Comparison of ENCODE assay signal across 20 cellular contexts in the genomic region with DNA sequence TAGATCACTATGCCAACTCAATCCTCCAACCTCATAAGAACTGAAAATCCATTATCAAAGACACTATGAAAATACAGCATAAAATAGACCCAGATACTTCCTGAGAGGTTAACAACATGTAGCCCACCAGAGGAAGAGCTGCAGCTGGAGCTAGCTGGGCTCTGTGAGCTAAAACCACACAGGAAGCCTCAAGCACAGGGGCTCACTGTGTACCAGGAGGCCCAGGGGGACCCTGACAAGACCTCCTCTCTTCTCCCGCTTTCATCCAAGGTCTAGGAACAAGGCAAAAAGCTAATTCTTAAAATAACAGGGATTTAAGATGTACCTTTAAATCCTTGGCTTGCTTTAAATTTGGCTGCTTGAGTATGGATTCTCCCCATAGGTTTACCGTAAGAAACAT. TPM values are rescaled to one million over a fixed set of nuclear protein-coding genes. Genes with fewer than 3 reads are reported as not detected.
A peak's percentile ranks its signal among the peaks of the same experiment; 100 is the strongest.
DNase-seq lines count a peak whose midpoint lies in the region; ATAC-seq lines count a peak whose summit lies in the region.
"Had no signal": no experiment of that assay in that cellular context is flagged by ENCODE, and none has a peak within 500 bp of the region (broad histone marks: within the 10 kb centered on the region; RNA-seq: fewer than 3 reads in every experiment).

No MANE protein-coding gene starts in this region.

- DNase-seq in activated gamma-delta T cell treated with Interleukin-2 at 50 U/mL for 16 hours (peak; percentile 57), activated gamma-delta T cell (lab: John Stamatoyannopoulos, UW) (no peak), immature natural killer cell (peak; percentile 63 to 74 (median 71)), cortex of kidney (lab: John Stamatoyannopoulos, UW) (no peak), kidney tubule cell (ENCODE audit: low spot score) (no peak)
- peak; percentile 72 for DNase-seq in activated CD8-positive, alpha-beta T cell treated with anti-CD3 and anti-CD28 coated beads, Interleukin-2, amount 10 ng/mL, durations not matched to agents 7 days and 5 days
- DNase-seq: activated B cell treated with CpG ODN at 0.5 μM for 24 hours; activated naive CD4-positive, alpha-beta T cell treated with Interleukin-2 at 50 U/mL for 16 hours; H7; mammary epithelial cell; NCI-H2029 treated with DMSO at 0.1 percent for 48 hours; NCI-H510A; nephron progenitor cell; OCI-M1; SIG-M5; stimulated activated naive B cell treated with anti-CD40 and anti-IgM and Interleukin-4, amounts not matched to agents 10 μg/mL and 1 μg/mL and 100 μg/mL, for 72 hours; trophoblast cell had no signal

- H3K27ac ChIP-seq in thymus (ENCODE audit: low read depth): peak overlapping the region; percentile 82
- H3K27ac ChIP-seq: A549 had no signal

- H3K27me3 ChIP-seq in thymus (ENCODE audit: control insufficient read depth, insufficient read depth): no peaks in the 10 kb centered on the region

- H3K4me3 Mint-ChIP-seq in activated CD8-positive, alpha-beta T cell treated with anti-CD3 and anti-CD28 coated beads, Interleukin-2, amount 10 ng/mL, durations not matched to agents 7 days and 5 days: peak overlapping the region; percentile 76
- H3K4me3 Mint-ChIP-seq in immature natural killer cell: peak overlapping the region; percentile 57 to 82 (median 74)
- H3K4me3 Mint-ChIP-seq: activated B cell treated with CpG ODN at 0.5 μM for 24 hours; nephron progenitor cell; stimulated activated naive B cell treated with anti-CD40 and anti-IgM and Interleukin-4, amounts not matched to agents 10 μg/mL and 1 μg/mL and 100 μg/mL, for 72 hours had no signal

- POLR2A ChIA-PET in activated CD8-positive, alpha-beta T cell treated with anti-CD3 and anti-CD28 coated beads, Interleukin-2, amount 10 ng/mL, durations not matched to agents 7 days and 5 days (lab: Charles Lee): interaction anchor here (0.6 to 5.1 kb wide), 17 partner anchors 54 to 909 kb away, joined by 3 to 91 read pairs (median 5); a partner anchor contains a TSS

- H3K36me3 Mint-ChIP-seq in activated CD8-positive, alpha-beta T cell treated with anti-CD3 and anti-CD28 coated beads, Interleukin-2, amount 10 ng/mL, durations not matched to agents 7 days and 5 days (ENCODE audit: low read depth): peaks cover 67% of the 10 kb centered on the region
- no peaks in the 10 kb centered on the region for H3K36me3 Mint-ChIP-seq in immature natural killer cell

- CTCF ChIA-PET in activated CD8-positive, alpha-beta T cell treated with anti-CD3 and anti-CD28 coated beads, Interleukin-2, amount 10 ng/mL, durations not matched to agents 7 days and 5 days (lab: Charles Lee): interaction anchor here (0.8 to 2.8 kb wide), 12 partner anchors 10 to 745 kb away, joined by 3 to 9 read pairs (median 4); no protein-coding TSS in a partner anchor

- WGBS in thymus: 5% methylated on average over 2 of the region's 2 CpGs

- H3K27ac Mint-ChIP-seq in activated CD8-positive, alpha-beta T cell treated with anti-CD3 and anti-CD28 coated beads, Interleukin-2, amount 10 ng/mL, durations not matched to agents 7 days and 5 days: peak overlapping the region; percentile 85
- peak overlapping the region; percentile 78 to 91 (median 88) for H3K27ac Mint-ChIP-seq in immature natural killer cell
- H3K27ac Mint-ChIP-seq: activated B cell treated with CpG ODN at 0.5 μM for 24 hours; nephron progenitor cell; stimulated activated naive B cell treated with anti-CD40 and anti-IgM and Interleukin-4, amounts not matched to agents 10 μg/mL and 1 μg/mL and 100 μg/mL, for 72 hours had no signal

- peak; percentile 41 for ATAC-seq in activated CD8-positive, alpha-beta T cell treated with anti-CD3 and anti-CD28 coated beads, Interleukin-2, amount 10 ng/mL, durations not matched to agents 7 days and 5 days
- no peak for ATAC-seq in GM21786 (IDR thresholded peaks at IDR 0.05; ENCODE audit: unreplicated experiment)
- ATAC-seq: A549; stimulated activated naive B cell treated with anti-CD40 and anti-IgM and Interleukin-4, amounts not matched to agents 10 μg/mL and 1 μg/mL and 100 μg/mL, for 72 hours had no signal

- H3K4me3 ChIP-seq in thymus (ENCODE audit: low read length): peak overlapping the region; percentile 24
- H3K4me3 ChIP-seq: A549 had no signal

- H3K36me3 ChIP-seq in thymus (ENCODE audit: control insufficient read depth, insufficient read depth): no peaks in the 10 kb centered on the region

- no peaks in the 10 kb centered on the region for H3K9me3 ChIP-seq in thymus (ENCODE audit: control insufficient read depth)
- H3K9me3 ChIP-seq: A549 had no signal

- no peaks in the 10 kb centered on the region for H3K27me3 Mint-ChIP-seq in activated CD8-positive, alpha-beta T cell treated with anti-CD3 and anti-CD28 coated beads, Interleukin-2, amount 10 ng/mL, durations not matched to agents 7 days and 5 days (ENCODE audit: low read depth)
- peaks cover 0 to 11% (median 10%) of the 10 kb centered on the region in 3 donors for H3K27me3 Mint-ChIP-seq in immature natural killer cell (ENCODE audit: low read depth in 3 of 3)

- H3K9me3 Mint-ChIP-seq in activated CD8-positive, alpha-beta T cell treated with anti-CD3 and anti-CD28 coated beads, Interleukin-2, amount 10 ng/mL, durations not matched to agents 7 days and 5 days (ENCODE audit: insufficient read depth): no peaks in the 10 kb centered on the region
- H3K9me3 Mint-ChIP-seq in immature natural killer cell: peaks cover 0 to 2% (median 0%) of the 10 kb centered on the region in 6 donors
- H3K9me3 Mint-ChIP-seq: activated B cell treated with CpG ODN at 0.5 μM for 24 hours; nephron progenitor cell; stimulated activated naive B cell treated with anti-CD40 and anti-IgM and Interleukin-4, amounts not matched to agents 10 μg/mL and 1 μg/mL and 100 μg/mL, for 72 hours had no signal

- peaks cover 28% of the 10 kb centered on the region for H3K4me1 ChIP-seq in thymus (ENCODE audit: control insufficient read depth, insufficient read depth, low read length)

- H3K4me1 Mint-ChIP-seq in activated CD8-positive, alpha-beta T cell treated with anti-CD3 and anti-CD28 coated beads, Interleukin-2, amount 10 ng/mL, durations not matched to agents 7 days and 5 days (ENCODE audit: low read depth): peaks cover 58% of the 10 kb centered on the region
- H3K4me1 Mint-ChIP-seq in immature natural killer cell: peaks cover 60 to 80% of the 10 kb centered on the region in 2 donors
- H3K4me1 Mint-ChIP-seq: activated B cell treated with CpG ODN at 0.5 μM for 24 hours, nephron progenitor cell had no signal

RNA-seq across cellular contexts. Expression of a gene that starts 53.6 kb away (rescaled TPM):
- total RNA-seq in activated CD8-positive, alpha-beta T cell treated with anti-CD3 and anti-CD28 coated beads, Interleukin-2, amount 10 ng/mL, durations not matched to agents 7 days and 5 days: 1 to 10 TPM; 1.8 to 2.3 TPM
- polyA plus RNA-seq in immature natural killer cell (under 1 TPM; 0.24 to 0.30 (median 0.29) TPM), thymus (0.27 TPM)

RNA-seq across cellular contexts. Expression of a gene that starts 54.2 kb away (rescaled TPM):
- 10 to 100 TPM; 73.9 to 76.9 TPM for total RNA-seq in activated CD8-positive, alpha-beta T cell treated with anti-CD3 and anti-CD28 coated beads, Interleukin-2, amount 10 ng/mL, durations not matched to agents 7 days and 5 days
- 10 to 100 TPM; 54.7 to 72.5 (median 58.7) TPM for polyA plus RNA-seq in immature natural killer cell
- 38.4 TPM for polyA plus RNA-seq in thymus

Comparison
In these comparisons a context has a peak if more than half of its experiments do, and no peak if none do; other contexts are left out.
1. DNase-seq: peak in activated gamma-delta T cell treated with Interleukin-2 at 50 U/mL for 16 hours (single experiment), activated CD8-positive, alpha-beta T cell treated with anti-CD3 and anti-CD28 coated beads, Interleukin-2, amount 10 ng/mL, durations not matched to agents 7 days and 5 days (single experiment) and immature natural killer cell (3 of 3); none in activated gamma-delta T cell (single experiment), cortex of kidney (single experiment) and kidney tubule cell (single experiment).